In the genomic region with DNA sequence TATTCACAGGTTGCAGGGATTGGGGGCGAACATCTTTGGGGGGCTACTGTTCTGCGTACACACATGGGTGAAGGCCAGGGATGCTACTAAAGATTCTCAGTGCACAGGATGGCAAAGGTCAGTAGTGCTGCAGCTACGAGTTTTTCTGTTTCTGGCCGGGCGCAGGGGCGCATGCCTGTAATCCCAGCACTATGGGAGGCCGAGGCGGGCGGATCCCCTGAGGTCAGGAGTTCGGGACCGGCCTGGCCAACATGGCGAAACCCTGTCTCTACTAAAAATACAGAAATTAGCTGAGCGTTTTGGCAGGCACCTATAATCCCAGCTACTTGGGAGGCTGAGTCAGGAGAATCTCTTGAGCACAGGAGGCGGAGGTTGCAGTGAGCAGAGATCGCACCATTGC, we compare ENCODE assay signal across 22 cellular contexts. TPM values are rescaled to one million over a fixed set of nuclear protein-coding genes. Genes with fewer than 3 reads are reported as not detected.
A peak's percentile ranks its signal among the peaks of the same experiment; 100 is the strongest.
DNase-seq lines count a peak whose midpoint lies in the region; ATAC-seq and TF ChIP-seq lines count a peak whose summit lies in the region.
"Had no signal": no experiment of that assay in that cellular context is flagged by ENCODE, and none has a peak within 500 bp of the region (broad histone marks: within the 10 kb centered on the region; RNA-seq: fewer than 3 reads in every experiment).

No MANE protein-coding gene starts in this region.

- no peak overlapping the region for H3K27ac Mint-ChIP-seq in neural crest cell (ENCODE audit: unreplicated experiment)
- H3K27ac Mint-ChIP-seq: CD4-positive, alpha-beta T cell; CD8-positive, alpha-beta memory T cell; GM23338; HFFc6 had no signal

- POLR2A ChIA-PET in RWPE1 (lab: Yijun Ruan, JAX; ENCODE audit: low non-redundant PET) = interaction anchor here (1.0 kb wide), 1 partner anchor 11 kb away, joined by 4 read pairs; no protein-coding TSS in a partner anchor

- H3K4me1 Mint-ChIP-seq in neural crest cell = peaks cover 11% of the 10 kb centered on the region

- intact Hi-C loops in left cardiac atrium (cut with DNase I) = no loop called here
- intact Hi-C loops in Right ventricle myocardium inferior (cut with DNase I) = no loop called here
- intact Hi-C loops in spleen (cut with DNase I; ENCODE audit: low total_unique reads) = no loop called here

- H3K9me3 Mint-ChIP-seq in neural crest cell = no peaks in the 10 kb centered on the region
- H3K9me3 Mint-ChIP-seq: CD4-positive, alpha-beta T cell; CD8-positive, alpha-beta memory T cell; GM23338; HFFc6 had no signal

- no peak for TF ChIP-seq POLR2A in spleen (IDR thresholded peaks at IDR 0.05)

- H3K4me3 Mint-ChIP-seq in neural crest cell = peak overlapping the region; percentile 59
- H3K4me3 Mint-ChIP-seq: CD14-positive monocyte; CD8-positive, alpha-beta memory T cell; GM23338; HFFc6 had no signal

- DNase-seq in left cardiac atrium (peak; percentile 17), Right ventricle myocardium inferior (ENCODE audit: missing footprints) (no peak), RWPE1 (ENCODE audit: low spot score) (no peak), neural crest cell (ENCODE audit: low read depth, low spot score) (no peak), NCI-H226 (no peak), spleen (no peak)
- DNase-seq: 8988T; ACHN; AML-193; BE2C; CD4-positive, alpha-beta T cell; CD8-positive, alpha-beta memory T cell; DMS 273 treated with DMSO at 0.1 percent for 48 hours; DMS79; EL; GDM1; HFFc6 had no signal

- no peaks in the 10 kb centered on the region for H3K9me3 ChIP-seq in spleen
- H3K9me3 ChIP-seq: A549; BE2C; BLaER1 treated with 17β-estradiol and CSF1 and Interleukin-3, amounts not matched to agents 10 nM and 100 nM; HAP-1 had no signal

- WGBS in spleen, 5 donors = 89 to 94% (median 91%) methylated on average over 14 to 15 of the region's 15 CpGs

- H3K27me3 ChIP-seq in spleen (replicated peaks in 1 of 7) = peaks cover 0 to 19% (median 0%) of the 10 kb centered on the region in 7 donors
- H3K27me3 ChIP-seq: BE2C had no signal

- H3K4me3 ChIP-seq in spleen = no peak overlapping the region
- H3K4me3 ChIP-seq: A549; BLaER1 treated with 17β-estradiol and CSF1 and Interleukin-3, amounts not matched to agents 10 nM and 100 nM; GM23338; HAP-1 had no signal

- no peaks in the 10 kb centered on the region for H3K36me3 Mint-ChIP-seq in neural crest cell (ENCODE audit: low read depth)
- H3K36me3 Mint-ChIP-seq: CD14-positive monocyte had no signal

- peaks cover 11% of the 10 kb centered on the region for H3K27me3 Mint-ChIP-seq in neural crest cell (ENCODE audit: low read depth)
- H3K27me3 Mint-ChIP-seq: CD4-positive, alpha-beta T cell had no signal

- H3K4me1 ChIP-seq in spleen = peaks cover 11 to 18% (median 16%) of the 10 kb centered on the region in 6 donors
- H3K4me1 ChIP-seq: BE2C had no signal

- no peak for ATAC-seq in left cardiac atrium
- no peak for ATAC-seq in Right ventricle myocardium inferior
- ATAC-seq: A549, GM23338 had no signal

- no peaks in the 10 kb centered on the region for H3K36me3 ChIP-seq in spleen
- H3K36me3 ChIP-seq: BE2C; BLaER1 treated with 17β-estradiol and CSF1 and Interleukin-3, amounts not matched to agents 10 nM and 100 nM had no signal

- CTCF ChIA-PET in RWPE1 (lab: Yijun Ruan, JAX) = no interaction called here

- peak overlapping the region; percentile 98 for H3K27ac ChIP-seq in RWPE1
- H3K27ac ChIP-seq in spleen = no peak overlapping the region

- TF ChIP-seq CTCF in RWPE1 (conservative IDR thresholded peaks at IDR 0.05; ENCODE audit: low read depth) (no peak), neural crest cell (conservative IDR thresholded peaks at IDR 0.05) (no peak), spleen (IDR thresholded peaks at IDR 0.05 in 8 of 11, conservative IDR thresholded peaks at IDR 0.05 in 3 of 11) (no peak)

RNA-seq across cellular contexts. Expression of a gene that starts 3.9 kb away (rescaled TPM):
- total RNA-seq in left cardiac atrium = 10 to 100 TPM; 14.7 to 22.9 TPM
- 18.5 TPM for total RNA-seq in Right ventricle myocardium inferior
- total RNA-seq in neural crest cell = 55.7 and 62.5 TPM in 2 replicates
- total RNA-seq in spleen = 10 to 100 TPM; 34.6 to 56.2 (median 47.2) TPM
- polyA plus RNA-seq in spleen = 10 to 100 TPM; 21.8 to 45.5 (median 29.0) TPM

RNA-seq across cellular contexts. Expression of a gene that starts 6.1 kb away (rescaled TPM):
- under 1 TPM in 1 of 2 donors, not detected in 1; 0.84 TPM for total RNA-seq in left cardiac atrium
- total RNA-seq in Right ventricle myocardium inferior = not detected
- total RNA-seq in neural crest cell = 0.82 and 1.3 TPM in 2 replicates
- total RNA-seq in spleen = 1 to 10 TPM in 1 of 7 donors, under 1 TPM in 3, not detected in 3; 0.51 to 1.9 (median 0.89) TPM
- polyA plus RNA-seq in spleen = 1 to 10 TPM in 2 of 3 donors, under 1 TPM in 1; 0.30 to 2.5 (median 2.3) TPM
- polyA plus RNA-seq: CD14-positive monocyte; CD8-positive, alpha-beta memory T cell had no signal

RNA-seq across cellular contexts. Expression of a gene that starts 13.2 kb away (rescaled TPM):
- 100 to 1,000 TPM; 164 to 242 TPM for total RNA-seq in left cardiac atrium
- 292 TPM for total RNA-seq in Right ventricle myocardium inferior
- total RNA-seq in neural crest cell = 7.6 and 8.1 TPM in 2 replicates
- 100 to 1,000 TPM in 4 of 7 donors, 10 to 100 TPM in 3; 62.4 to 179 (median 126) TPM for total RNA-seq in spleen
- polyA plus RNA-seq in spleen = 100 to 1,000 TPM in 1 of 3 donors, 10 to 100 TPM in 2; 64.6 to 218 (median 71.2) TPM

RNA-seq across cellular contexts. Expression of a gene that starts 23.8 kb away (rescaled TPM):
- total RNA-seq in left cardiac atrium (1 to 10 TPM in 1 of 2 donors, under 1 TPM in 1; 0.74 to 1.9 TPM), Right ventricle myocardium inferior (0.62 TPM), neural crest cell (2.1 and 2.2 TPM in 2 replicates), spleen (10 to 100 TPM in 1 of 7 donors, 1 to 10 TPM in 5, under 1 TPM in 1; 0.85 to 11.4 (median 2.6) TPM)
- 1 to 10 TPM; 1.8 to 3.0 (median 3.0) TPM for polyA plus RNA-seq in spleen

RNA-seq across cellular contexts. Expression of a gene that starts 29.5 kb away (rescaled TPM):
- 10 to 100 TPM; 18.1 to 20.6 TPM for total RNA-seq in left cardiac atrium
- 25.8 TPM for total RNA-seq in Right ventricle myocardium inferior
- total RNA-seq in neural crest cell = 42.5 and 43.3 TPM in 2 replicates
- 10 to 100 TPM in 6 of 7 donors, 1 to 10 TPM in 1; 9.6 to 23.3 (median 20.5) TPM for total RNA-seq in spleen
- polyA plus RNA-seq in spleen = 10 to 100 TPM; 28.5 to 36.0 (median 34.9) TPM
